ENCODE assay signal across 8 cellular contexts in the genomic region with DNA sequence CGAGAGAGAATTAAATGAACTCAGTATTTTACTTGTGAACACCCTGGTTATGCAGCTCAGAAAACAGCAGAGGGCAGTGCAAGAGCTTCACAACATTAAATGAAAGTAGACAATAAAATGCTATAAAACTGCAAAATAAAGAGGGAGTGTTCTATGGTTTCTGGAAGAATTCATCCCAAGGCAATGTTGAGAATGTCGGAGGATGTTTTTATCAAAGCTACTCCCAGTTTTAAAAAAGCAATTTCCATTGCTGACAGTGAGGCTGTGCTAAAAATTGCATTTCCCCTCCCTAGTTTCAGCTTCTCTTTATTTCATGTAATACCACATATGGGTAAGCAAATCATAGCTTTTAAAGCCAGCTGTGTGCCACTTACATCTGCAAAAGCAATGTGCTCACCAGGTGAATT.
DNase-seq lines count a peak whose midpoint lies in the region; ATAC-seq and TF ChIP-seq lines count a peak whose summit lies in the region.

No MANE protein-coding gene starts in this region.

- H4K20me1 ChIP-seq in MM.1S (ENCODE audit: insufficient read depth, low read length) = no peaks in the 10 kb centered on the region

- H2AFZ ChIP-seq in MM.1S (ENCODE audit: low read length) = peak overlapping the region; percentile 41; the same call in 1 of the 2 replicates

- no peaks in the 10 kb centered on the region for H3K79me2 ChIP-seq in MM.1S (ENCODE audit: low read length)

- peaks cover 5% of the 10 kb centered on the region for H3K4me1 Mint-ChIP-seq in nephron

- H3K27me3 ChIP-seq in MM.1S (replicated peaks; ENCODE audit: insufficient read depth, low read length) = no peaks in the 10 kb centered on the region
- no peaks in the 10 kb centered on the region for H3K27me3 ChIP-seq in upper lobe of left lung
- H3K27me3 ChIP-seq in spleen (replicated peaks in 1 of 7) = no peaks in the 10 kb centered on the region

- H3K9me3 ChIP-seq in MM.1S (replicated peaks; ENCODE audit: insufficient read depth, low read length) (no peaks in the 10 kb centered on the region), upper lobe of left lung (no peaks in the 10 kb centered on the region), spleen (no peaks in the 10 kb centered on the region)

- H3K27ac ChIP-seq in MM.1S (ENCODE audit: low read length) (peak overlapping the region; percentile 17; the same call in 1 of the 2 replicates), upper lobe of left lung (no peak overlapping the region), spleen (no peak overlapping the region)

- H3K4me1 ChIP-seq in MM.1S (ENCODE audit: low read length) = peaks cover 10% of the 10 kb centered on the region; the same call in 1 of the 2 replicates
- no peaks in the 10 kb centered on the region for H3K4me1 ChIP-seq in upper lobe of left lung
- no peaks in the 10 kb centered on the region for H3K4me1 ChIP-seq in spleen

- H3K27ac Mint-ChIP-seq in nephron = peak overlapping the region in 2 of 3 experiments; percentile 30 to 45

- H3F3A ChIP-seq in MM.1S (ENCODE audit: insufficient read depth, low read length) = no peaks in the 10 kb centered on the region

- DNase-seq in EL (peak; percentile 56), MM.1S (peak; percentile 41), cardiac fibroblast (ENCODE audit: low read depth in 2 of 2) (peak; percentile 69 to 71), upper lobe of left lung (no peak), NCI-H1048 (lab: John Stamatoyannopoulos, UW) (no peak), spleen (no peak)

- H3K27me3 Mint-ChIP-seq in nephron (ENCODE audit: low read depth) = no peaks in the 10 kb centered on the region

- no peaks in the 10 kb centered on the region for H3K9me3 Mint-ChIP-seq in nephron

- TF ChIP-seq CTCF in MM.1S (IDR thresholded peaks at IDR 0.05; ENCODE audit: low read length) = peak; percentile 59
- TF ChIP-seq CTCF in cardiac fibroblast (IDR thresholded peaks at IDR 0.05; ENCODE audit: low read depth, low read length) = peak; percentile 54
- TF ChIP-seq CTCF in nephron (IDR thresholded peaks at IDR 0.05; ENCODE audit: unreplicated experiment in 3 of 3) = peak; percentile 59 to 64 (median 61)
- peak in 2 of 6 experiments; percentile 20 to 22 for TF ChIP-seq CTCF in upper lobe of left lung (IDR thresholded peaks at IDR 0.05)
- TF ChIP-seq CTCF in spleen (IDR thresholded peaks at IDR 0.05 in 8 of 11, conservative IDR thresholded peaks at IDR 0.05 in 3 of 11) = peak in 1 of 11 experiments; percentile 23

- ATAC-seq in upper lobe of left lung (ENCODE audit: low FRiP score in 2 of 2) (no peak), HG02870 (IDR thresholded peaks at IDR 0.05; ENCODE audit: unreplicated experiment) (no peak)

- peak overlapping the region; percentile 40 for H3K4me2 ChIP-seq in MM.1S (ENCODE audit: low read depth, low read length)

- no peaks in the 10 kb centered on the region for H3K36me3 Mint-ChIP-seq in nephron (ENCODE audit: low read depth)

- no peak for TF ChIP-seq POLR2A in upper lobe of left lung (IDR thresholded peaks at IDR 0.05)
- TF ChIP-seq POLR2A in spleen (IDR thresholded peaks at IDR 0.05) = no peak

- no peak overlapping the region for H3K4me3 Mint-ChIP-seq in nephron

- intact Hi-C loops in spleen (cut with DNase I; ENCODE audit: low total_unique reads) = no loop called here

- no peaks in the 10 kb centered on the region for H3K9me2 ChIP-seq in MM.1S (replicated peaks; ENCODE audit: insufficient read depth, low read length)

- peak overlapping the region; percentile 28; the same call in 1 of the 2 replicates for H3K4me3 ChIP-seq in MM.1S (ENCODE audit: low read length)
- no peak overlapping the region for H3K4me3 ChIP-seq in cardiac fibroblast (replicated peaks in 1 of 2; ENCODE audit: low read depth in 2 of 2, low read length in 2 of 2)
- H3K4me3 ChIP-seq in upper lobe of left lung = no peak overlapping the region
- no peak overlapping the region for H3K4me3 ChIP-seq in spleen

- TF ChIP-seq EP300 in upper lobe of left lung (IDR thresholded peaks at IDR 0.05) = no peak

- H3K36me3 ChIP-seq in MM.1S (replicated peaks; ENCODE audit: insufficient read depth, low read length) (no peaks in the 10 kb centered on the region), upper lobe of left lung (no peaks in the 10 kb centered on the region), spleen (no peaks in the 10 kb centered on the region)

- 36 to 63% methylated on average over 2 of the region's 2 CpGs for WGBS in upper lobe of left lung, 2 donors
- WGBS in spleen, 5 donors = 54 to 64% (median 59%) methylated on average over 2 of the region's 2 CpGs

- no peak overlapping the region for H3K9ac ChIP-seq in MM.1S (ENCODE audit: low read length)

Comparison
In these comparisons a context has a peak if more than half of its experiments do, and no peak if none do; other contexts are left out.
1. DNase-seq: peak in EL (single experiment), MM.1S (single experiment) and cardiac fibroblast (2 of 2); none in upper lobe of left lung (0 of 2), NCI-H1048 (single experiment) and spleen (single experiment).